In the genomic region with DNA sequence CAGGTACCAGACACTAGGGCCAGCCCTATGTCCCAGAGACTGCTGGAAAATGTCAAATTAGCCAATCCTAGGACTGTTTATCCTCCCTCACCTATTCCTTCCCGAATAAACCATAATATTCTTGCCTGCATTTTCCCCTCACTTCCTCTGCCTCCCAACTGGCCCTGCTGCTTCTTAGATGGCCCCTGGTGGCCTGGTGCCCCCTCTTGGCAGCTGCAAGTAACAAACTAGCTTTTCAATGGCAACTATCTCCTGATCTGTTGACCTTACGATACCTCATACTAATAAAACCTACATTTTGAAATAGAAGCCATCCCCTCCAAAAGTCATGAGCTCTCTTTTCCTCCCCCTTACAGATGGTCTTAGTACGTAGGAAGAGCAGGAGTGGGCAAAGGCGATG, we compare ENCODE assay signal across 10 cellular contexts.
DNase-seq lines count a peak whose midpoint lies in the region; ATAC-seq and TF ChIP-seq lines count a peak whose summit lies in the region.
"Had no signal": no experiment of that assay in that cellular context is flagged by ENCODE, and none has a peak within 500 bp of the region (broad histone marks: within the 10 kb centered on the region; RNA-seq: fewer than 3 reads in every experiment).

No MANE protein-coding gene starts in this region.

- no peaks in the 10 kb centered on the region for H3K9me2 ChIP-seq in SU-DHL-6 (replicated peaks; ENCODE audit: insufficient read depth, low read length)

- H3K4me1 ChIP-seq in liver (ENCODE audit: control insufficient read depth in 4 of 4, insufficient read depth in 4 of 4, low read length in 3 of 4), result peaks cover 2 to 21% (median 5%) of the 10 kb centered on the region in 4 donors

- H3K9me3 Mint-ChIP-seq in activated naive CD8-positive, alpha-beta T cell treated with anti-CD3 and anti-CD28 coated beads for 36 hours, result no peaks in the 10 kb centered on the region
- no peaks in the 10 kb centered on the region for H3K9me3 Mint-ChIP-seq in stimulated activated effector memory CD8-positive, alpha-beta T cell treated with anti-CD3 and anti-CD28 coated beads, Interleukin-12 subunit alpha, Interleukin-12 subunit beta, amount 100 ng/mL, for 72 hours
- H3K9me3 Mint-ChIP-seq in effector memory CD8-positive, alpha-beta T cell, result no peaks in the 10 kb centered on the region
- H3K9me3 Mint-ChIP-seq: mesothelial cell of epicardium had no signal

- TF ChIP-seq RAD21 in liver (IDR thresholded peaks at IDR 0.05), result peak; percentile 57

- H3K27ac Mint-ChIP-seq in activated naive CD8-positive, alpha-beta T cell treated with anti-CD3 and anti-CD28 coated beads for 36 hours, result no peak overlapping the region
- H3K27ac Mint-ChIP-seq in stimulated activated effector memory CD8-positive, alpha-beta T cell treated with anti-CD3 and anti-CD28 coated beads, Interleukin-12 subunit alpha, Interleukin-12 subunit beta, amount 100 ng/mL, for 72 hours, result no peak overlapping the region
- H3K27ac Mint-ChIP-seq in effector memory CD8-positive, alpha-beta T cell, result no peak overlapping the region
- H3K27ac Mint-ChIP-seq: activated CD8-positive, alpha-beta memory T cell treated with anti-CD3 and anti-CD28 coated beads, Interleukin-2, amount 10 ng/mL, durations not matched to agents 7 days and 5 days; mesothelial cell of epicardium had no signal

- H3K4me2 ChIP-seq in SU-DHL-6 (ENCODE audit: low read depth, low read length, poor library complexity, severe bottlenecking), result no peak overlapping the region

- no peaks in the 10 kb centered on the region for H4K20me1 ChIP-seq in SU-DHL-6 (ENCODE audit: low read depth, low read length)

- H3K27me3 Mint-ChIP-seq in activated naive CD8-positive, alpha-beta T cell treated with anti-CD3 and anti-CD28 coated beads for 36 hours, result peaks cover 46% of the 10 kb centered on the region
- peaks cover 33 to 60% of the 10 kb centered on the region in 2 donors for H3K27me3 Mint-ChIP-seq in effector memory CD8-positive, alpha-beta T cell

- H3K79me2 ChIP-seq in SU-DHL-6 (ENCODE audit: insufficient read depth, low read length), result no peaks in the 10 kb centered on the region

- 66% methylated on average over 4 of the region's 4 CpGs for WGBS in liver

- H3F3A ChIP-seq in SU-DHL-6 (ENCODE audit: insufficient read depth), result no peaks in the 10 kb centered on the region

- H3K9ac ChIP-seq in SU-DHL-6 (ENCODE audit: low read length), result no peak overlapping the region
- no peak overlapping the region for H3K9ac ChIP-seq in liver (ENCODE audit: low read depth in 1 of 2, low read length in 2 of 2)

- no peak overlapping the region for H3K4me3 Mint-ChIP-seq in activated naive CD8-positive, alpha-beta T cell treated with anti-CD3 and anti-CD28 coated beads for 36 hours
- H3K4me3 Mint-ChIP-seq in stimulated activated effector memory CD8-positive, alpha-beta T cell treated with anti-CD3 and anti-CD28 coated beads, Interleukin-12 subunit alpha, Interleukin-12 subunit beta, amount 100 ng/mL, for 72 hours, result no peak overlapping the region
- H3K4me3 Mint-ChIP-seq in effector memory CD8-positive, alpha-beta T cell, result no peak overlapping the region
- H3K4me3 Mint-ChIP-seq: activated CD8-positive, alpha-beta memory T cell treated with anti-CD3 and anti-CD28 coated beads, Interleukin-2, amount 10 ng/mL, durations not matched to agents 7 days and 5 days; mesothelial cell of epicardium had no signal

- H3K4me1 Mint-ChIP-seq in activated naive CD8-positive, alpha-beta T cell treated with anti-CD3 and anti-CD28 coated beads for 36 hours, result peaks cover 15% of the 10 kb centered on the region
- H3K4me1 Mint-ChIP-seq in stimulated activated effector memory CD8-positive, alpha-beta T cell treated with anti-CD3 and anti-CD28 coated beads, Interleukin-12 subunit alpha, Interleukin-12 subunit beta, amount 100 ng/mL, for 72 hours, result peaks cover 7% of the 10 kb centered on the region
- peaks cover 0 to 4% of the 10 kb centered on the region in 2 donors for H3K4me1 Mint-ChIP-seq in effector memory CD8-positive, alpha-beta T cell (ENCODE audit: low read depth in 2 of 2)

- H3K36me3 ChIP-seq in SU-DHL-6 (ENCODE audit: low read length), result no peaks in the 10 kb centered on the region
- no peaks in the 10 kb centered on the region for H3K36me3 ChIP-seq in liver (ENCODE audit: control insufficient read depth in 4 of 4, insufficient read depth in 3 of 4, low read depth in 1 of 4, low read length in 3 of 4)

- H3K9me3 ChIP-seq in SU-DHL-6 (ENCODE audit: insufficient read depth, low read length), result no peaks in the 10 kb centered on the region
- no peaks in the 10 kb centered on the region for H3K9me3 ChIP-seq in liver (ENCODE audit: control insufficient read depth in 4 of 4, low read length in 3 of 4)

- DNase-seq in ELF-1 (ENCODE audit: low read depth, low spot score) (peak; percentile 27), HuH-7 (ENCODE audit: low spot score) (peak; percentile 45), EL (no peak)
- no peak for DNase-seq in activated naive CD8-positive, alpha-beta T cell treated with anti-CD3 and anti-CD28 coated beads for 36 hours
- DNase-seq in stimulated activated effector memory CD8-positive, alpha-beta T cell treated with anti-CD3 and anti-CD28 coated beads, Interleukin-12 subunit alpha, Interleukin-12 subunit beta, amount 100 ng/mL, for 72 hours (ENCODE audit: low spot score in 2 of 2), result no peak
- DNase-seq in effector memory CD8-positive, alpha-beta T cell, result no peak
- DNase-seq: activated CD8-positive, alpha-beta memory T cell treated with anti-CD3 and anti-CD28 coated beads, Interleukin-2, amount 10 ng/mL, durations not matched to agents 7 days and 5 days had no signal

- TF ChIP-seq CTCF in SU-DHL-6 (IDR thresholded peaks at IDR 0.05; ENCODE audit: insufficient read depth, low read length, poor library complexity, severe bottlenecking), result peak; percentile 43
- TF ChIP-seq CTCF in liver (IDR thresholded peaks at IDR 0.05; ENCODE audit: low read depth, low read length, missing input control), result no peak

- no peak overlapping the region for H3K4me3 ChIP-seq in SU-DHL-6 (ENCODE audit: insufficient read depth, low read length, poor library complexity, severe bottlenecking)
- H3K4me3 ChIP-seq in liver (ENCODE audit: low read depth in 1 of 3, low read length in 3 of 3), result no peak overlapping the region

- no peaks in the 10 kb centered on the region for H3K36me3 Mint-ChIP-seq in activated naive CD8-positive, alpha-beta T cell treated with anti-CD3 and anti-CD28 coated beads for 36 hours
- no peaks in the 10 kb centered on the region for H3K36me3 Mint-ChIP-seq in stimulated activated effector memory CD8-positive, alpha-beta T cell treated with anti-CD3 and anti-CD28 coated beads, Interleukin-12 subunit alpha, Interleukin-12 subunit beta, amount 100 ng/mL, for 72 hours
- no peaks in the 10 kb centered on the region for H3K36me3 Mint-ChIP-seq in effector memory CD8-positive, alpha-beta T cell (ENCODE audit: insufficient read depth)
- H3K36me3 Mint-ChIP-seq: activated CD8-positive, alpha-beta memory T cell treated with anti-CD3 and anti-CD28 coated beads, Interleukin-2, amount 10 ng/mL, durations not matched to agents 7 days and 5 days; mesothelial cell of epicardium had no signal

- H3K27me3 ChIP-seq in SU-DHL-6 (ENCODE audit: low read length), result no peaks in the 10 kb centered on the region
- H3K27me3 ChIP-seq in liver (ENCODE audit: control insufficient read depth in 4 of 4, insufficient read depth in 4 of 4, low read length in 3 of 4), result no peaks in the 10 kb centered on the region

- H2AFZ ChIP-seq in SU-DHL-6 (ENCODE audit: low read depth, low read length, severe bottlenecking), result no peak overlapping the region

- no peak for ATAC-seq in stimulated activated effector memory CD8-positive, alpha-beta T cell treated with anti-CD3 and anti-CD28 coated beads, Interleukin-12 subunit alpha, Interleukin-12 subunit beta, amount 100 ng/mL, for 72 hours
- ATAC-seq in effector memory CD8-positive, alpha-beta T cell (replicated peaks), result no peak
- ATAC-seq: activated CD8-positive, alpha-beta memory T cell treated with anti-CD3 and anti-CD28 coated beads, Interleukin-2, amount 10 ng/mL, durations not matched to agents 7 days and 5 days had no signal

- no peak overlapping the region for H3K27ac ChIP-seq in SU-DHL-6 (ENCODE audit: low read depth, low read length)
- H3K27ac ChIP-seq in liver (ENCODE audit: low read depth in 1 of 2, low read length in 2 of 2), result no peak overlapping the region

TF ChIP-seq in liver, 16 proteins besides CTCF, POLR2A, EP300 and RAD21 (continues in another document):
- TF ChIP-seq EGR1 (IDR thresholded peaks at IDR 0.05; ENCODE audit: low read depth in 2 of 2) (no peak), HNF4A (conservative IDR thresholded peaks at IDR 0.05) (no peak), RXRA (IDR thresholded peaks at IDR 0.05) (no peak), JUND (IDR thresholded peaks at IDR 0.05) (no peak)
- TF ChIP-seq, protein P1, sequence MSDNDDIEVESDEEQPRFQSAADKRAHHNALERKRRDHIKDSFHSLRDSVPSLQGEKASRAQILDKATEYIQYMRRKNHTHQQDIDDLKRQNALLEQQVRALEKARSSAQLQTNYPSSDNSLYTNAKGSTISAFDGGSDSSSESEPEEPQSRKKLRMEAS (IDR thresholded peaks at IDR 0.05), result no peak
- TF ChIP-seq, protein P2, sequence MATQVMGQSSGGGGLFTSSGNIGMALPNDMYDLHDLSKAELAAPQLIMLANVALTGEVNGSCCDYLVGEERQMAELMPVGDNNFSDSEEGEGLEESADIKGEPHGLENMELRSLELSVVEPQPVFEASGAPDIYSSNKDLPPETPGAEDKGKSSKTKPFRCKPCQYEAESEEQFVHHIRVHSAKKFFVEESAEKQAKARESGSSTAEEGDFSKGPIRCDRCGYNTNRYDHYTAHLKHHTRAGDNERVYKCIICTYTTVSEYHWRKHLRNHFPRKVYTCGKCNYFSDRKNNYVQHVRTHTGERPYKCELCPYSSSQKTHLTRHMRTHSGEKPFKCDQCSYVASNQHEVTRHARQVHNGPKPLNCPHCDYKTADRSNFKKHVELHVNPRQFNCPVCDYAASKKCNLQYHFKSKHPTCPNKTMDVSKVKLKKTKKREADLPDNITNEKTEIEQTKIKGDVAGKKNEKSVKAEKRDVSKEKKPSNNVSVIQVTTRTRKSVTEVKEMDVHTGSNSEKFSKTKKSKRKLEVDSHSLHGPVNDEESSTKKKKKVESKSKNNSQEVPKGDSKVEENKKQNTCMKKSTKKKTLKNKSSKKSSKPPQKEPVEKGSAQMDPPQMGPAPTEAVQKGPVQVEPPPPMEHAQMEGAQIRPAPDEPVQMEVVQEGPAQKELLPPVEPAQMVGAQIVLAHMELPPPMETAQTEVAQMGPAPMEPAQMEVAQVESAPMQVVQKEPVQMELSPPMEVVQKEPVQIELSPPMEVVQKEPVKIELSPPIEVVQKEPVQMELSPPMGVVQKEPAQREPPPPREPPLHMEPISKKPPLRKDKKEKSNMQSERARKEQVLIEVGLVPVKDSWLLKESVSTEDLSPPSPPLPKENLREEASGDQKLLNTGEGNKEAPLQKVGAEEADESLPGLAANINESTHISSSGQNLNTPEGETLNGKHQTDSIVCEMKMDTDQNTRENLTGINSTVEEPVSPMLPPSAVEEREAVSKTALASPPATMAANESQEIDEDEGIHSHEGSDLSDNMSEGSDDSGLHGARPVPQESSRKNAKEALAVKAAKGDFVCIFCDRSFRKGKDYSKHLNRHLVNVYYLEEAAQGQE (IDR thresholded peaks at IDR 0.05), result no peak

Comparison
In these comparisons a context has a peak if more than half of its experiments do, and no peak if none do; other contexts are left out.
1. DNase-seq: peak in ELF-1 (single experiment) and HuH-7 (single experiment); none in activated naive CD8-positive, alpha-beta T cell treated with anti-CD3 and anti-CD28 coated beads for 36 hours (single experiment), stimulated activated effector memory CD8-positive, alpha-beta T cell treated with anti-CD3 and anti-CD28 coated beads, Interleukin-12 subunit alpha, Interleukin-12 subunit beta, amount 100 ng/mL, for 72 hours (0 of 2), EL (single experiment) and effector memory CD8-positive, alpha-beta T cell (0 of 3).